25 cellular contexts compared by ENCODE assay signal in the genomic region with DNA sequence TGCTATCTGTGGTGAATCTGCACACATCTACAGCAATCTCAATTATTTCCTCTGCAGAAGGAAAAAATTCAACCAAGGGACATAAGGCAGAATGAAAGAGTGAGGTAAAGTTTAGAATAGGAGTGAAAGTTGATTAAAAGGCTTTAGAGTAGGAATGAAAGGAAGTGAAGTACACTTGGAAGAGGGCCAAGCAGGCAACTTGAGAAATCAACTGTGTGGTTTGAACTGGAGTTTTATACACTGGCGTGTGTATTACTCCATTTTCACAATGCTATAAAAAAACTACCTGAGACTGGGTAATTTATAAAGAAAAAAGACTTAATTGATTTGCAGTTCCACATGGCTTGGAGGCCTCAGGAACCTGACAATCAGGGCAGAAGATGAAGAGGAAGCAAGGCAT.
DNase-seq lines count a peak whose midpoint lies in the region; FAIRE-seq and TF ChIP-seq lines count a peak whose summit lies in the region.
"Had no signal": no experiment of that assay in that cellular context is flagged by ENCODE, and none has a peak within 500 bp of the region (broad histone marks: within the 10 kb centered on the region; RNA-seq: fewer than 3 reads in every experiment).

No MANE protein-coding gene starts in this region.

- H3K4me2 ChIP-seq in astrocyte (ENCODE audit: low read length): no peak overlapping the region
- H3K4me2 ChIP-seq: smooth muscle cell had no signal

- no peak overlapping the region for H3K4me3 ChIP-seq in astrocyte (ENCODE audit: insufficient read depth, low read depth, low read length)
- H3K4me3 ChIP-seq in left ventricle myocardium inferior: no peak overlapping the region
- H3K4me3 ChIP-seq: body of pancreas, gastroesophageal sphincter, smooth muscle cell, tibial artery had no signal

- no peaks in the 10 kb centered on the region for H3K4me1 ChIP-seq in astrocyte (ENCODE audit: insufficient read depth, low read length)
- no peaks in the 10 kb centered on the region for H3K4me1 ChIP-seq in left ventricle myocardium inferior
- H3K4me1 ChIP-seq: body of pancreas, gastroesophageal sphincter, tibial artery had no signal

- no peak overlapping the region for H2AFZ ChIP-seq in astrocyte (ENCODE audit: low read depth, low read length)

- H3K36me3 ChIP-seq in astrocyte (ENCODE audit: insufficient read depth, low read length) (no peaks in the 10 kb centered on the region), left ventricle myocardium inferior (no peaks in the 10 kb centered on the region)
- H3K36me3 ChIP-seq: gastroesophageal sphincter, tibial artery had no signal

- TF ChIP-seq CTCF in astrocyte (IDR thresholded peaks at IDR 0.05; ENCODE audit: insufficient read depth, low read depth, low read length) (no peak), left ventricle myocardium inferior (IDR thresholded peaks at IDR 0.05; ENCODE audit: borderline replicate concordance) (no peak)

- H4K20me1 ChIP-seq in astrocyte (ENCODE audit: insufficient read depth, low read length): no peaks in the 10 kb centered on the region

- H3K27ac Mint-ChIP-seq in astrocyte (ENCODE audit: unreplicated experiment): no peak overlapping the region
- H3K27ac Mint-ChIP-seq: activated CD8-positive, alpha-beta T cell treated with anti-CD3 and anti-CD28 coated beads, Interleukin-2, amount 10 ng/mL, durations not matched to agents 7 days and 5 days; activated naive CD8-positive, alpha-beta T cell; CD4-positive, alpha-beta memory T cell; natural killer cell had no signal

- DNase-seq in NCI-H1105 treated with DMSO at 0.1 percent for 48 hours (lab: John Stamatoyannopoulos, UW) (peak; percentile 14), NCI-H1105 (lab: John Stamatoyannopoulos, UW) (no peak), astrocyte (ENCODE audit: low read depth) (peak; percentile 26), fibroblast of gingiva (ENCODE audit: low read depth) (peak; percentile 12), myocyte (ENCODE audit: low read depth) (peak; percentile 31), left ventricle myocardium inferior (no peak)
- DNase-seq in activated CD4-positive, alpha-beta T cell treated with anti-CD3 and anti-CD28 coated beads for 1 hour: no peak
- DNase-seq in stimulated activated naive CD4-positive, alpha-beta T cell treated with Interleukin-2 at 50 U/mL for 16 hours (lab: John Stamatoyannopoulos, UW): no peak
- DNase-seq: activated CD8-positive, alpha-beta T cell treated with anti-CD3 and anti-CD28 coated beads, Interleukin-2, amount 10 ng/mL, durations not matched to agents 7 days and 5 days; body of pancreas; CD4-positive, alpha-beta memory T cell; effector CD4-positive, alpha-beta T cell; hypothalamus; left ventricle myocardium superior; midbrain; natural killer cell; NCI-H1092; NCI-H187 treated with DMSO at 0.1 percent for 48 hours; stimulated activated CD4-positive, alpha-beta T cell treated with anti-CD3 and anti-CD28 coated beads, Interleukin-2, amount 100 ng/mL, for 24 hours; tibial artery had no signal

- no peak overlapping the region for H3K4me3 Mint-ChIP-seq in astrocyte (ENCODE audit: unreplicated experiment)
- H3K4me3 Mint-ChIP-seq: activated CD8-positive, alpha-beta T cell treated with anti-CD3 and anti-CD28 coated beads, Interleukin-2, amount 10 ng/mL, durations not matched to agents 7 days and 5 days; activated naive CD8-positive, alpha-beta T cell; CD4-positive, alpha-beta memory T cell; natural killer cell had no signal

- no peak for FAIRE-seq in astrocyte (lab: Jason Lieb, UNC)

- H3K9me3 Mint-ChIP-seq in astrocyte (ENCODE audit: unreplicated experiment): no peaks in the 10 kb centered on the region

- no peaks in the 10 kb centered on the region for H3K27me3 ChIP-seq in astrocyte (ENCODE audit: insufficient read depth, low read length)
- no peaks in the 10 kb centered on the region for H3K27me3 ChIP-seq in left ventricle myocardium inferior (ENCODE audit: low read depth)
- H3K27me3 ChIP-seq: body of pancreas, gastroesophageal sphincter, tibial artery had no signal

- no peaks in the 10 kb centered on the region for H3K79me2 ChIP-seq in astrocyte (ENCODE audit: insufficient read depth, low read length)

- no peak overlapping the region for H3K9ac ChIP-seq in astrocyte (ENCODE audit: low read length)

- no peaks in the 10 kb centered on the region for H3K9me3 ChIP-seq in astrocyte (ENCODE audit: insufficient read depth, low read depth, low read length)
- H3K9me3 ChIP-seq in left ventricle myocardium inferior (replicated peaks): peaks cover 32% of the 10 kb centered on the region
- H3K9me3 ChIP-seq: tibial artery had no signal

- no peaks in the 10 kb centered on the region for H3K36me3 Mint-ChIP-seq in astrocyte (ENCODE audit: low read depth, unreplicated experiment)
- H3K36me3 Mint-ChIP-seq: activated naive CD8-positive, alpha-beta T cell; CD4-positive, alpha-beta memory T cell; natural killer cell had no signal

- H3K27me3 Mint-ChIP-seq in astrocyte (ENCODE audit: low read depth, unreplicated experiment): peaks cover 3% of the 10 kb centered on the region

- intact Hi-C loops in left ventricle myocardium inferior (cut with micrococcal nuclease): no loop called here

- no peaks in the 10 kb centered on the region for H3K4me1 Mint-ChIP-seq in astrocyte (ENCODE audit: low read depth, unreplicated experiment)
- H3K4me1 Mint-ChIP-seq: CD4-positive, alpha-beta memory T cell; natural killer cell had no signal

- H3K27ac ChIP-seq in astrocyte (ENCODE audit: low read depth, low read length): no peak overlapping the region
- no peak overlapping the region for H3K27ac ChIP-seq in left ventricle myocardium inferior (replicated peaks)
- H3K27ac ChIP-seq: 22Rv1, body of pancreas, epithelial cell of prostate, gastroesophageal sphincter, tibial artery had no signal

Comparison
In these comparisons a context has a peak if more than half of its experiments do, and no peak if none do; other contexts are left out.
1. DNase-seq: peak in NCI-H1105 treated with DMSO at 0.1 percent for 48 hours (single experiment), astrocyte (single experiment), fibroblast of gingiva (single experiment) and myocyte (single experiment); none in NCI-H1105 (single experiment), activated CD4-positive, alpha-beta T cell treated with anti-CD3 and anti-CD28 coated beads for 1 hour (single experiment), left ventricle myocardium inferior (single experiment) and stimulated activated naive CD4-positive, alpha-beta T cell treated with Interleukin-2 at 50 U/mL for 16 hours (single experiment).